ENCODE assay signal across 10 cellular contexts in the genomic region with DNA sequence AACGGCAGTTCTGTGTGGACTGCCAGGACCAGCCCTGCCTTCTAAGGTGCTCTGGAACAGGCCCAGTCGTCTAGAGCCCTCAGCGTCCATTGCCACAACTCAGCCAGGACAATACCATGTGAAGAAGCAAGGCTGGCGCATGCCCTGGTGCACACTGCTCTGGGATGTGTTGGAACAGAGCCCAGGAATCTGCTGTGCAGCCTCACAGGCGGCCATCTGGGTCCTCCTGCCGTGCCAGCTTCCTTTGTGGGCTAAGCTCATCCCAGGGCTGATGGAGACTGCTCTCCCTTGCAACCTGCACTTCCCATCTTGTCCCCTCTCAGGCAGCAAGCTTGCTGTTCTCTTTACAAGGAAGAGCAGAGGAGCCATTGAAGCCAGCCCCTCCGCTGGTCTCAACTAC.
A peak's percentile ranks its signal among the peaks of the same experiment; 100 is the strongest.
DNase-seq lines count a peak whose midpoint lies in the region; ATAC-seq and TF ChIP-seq lines count a peak whose summit lies in the region.
"Had no signal": no experiment of that assay in that cellular context is flagged by ENCODE, and none has a peak within 500 bp of the region (broad histone marks: within the 10 kb centered on the region; RNA-seq: fewer than 3 reads in every experiment).

No MANE protein-coding gene starts in this region.

- no peak for TF ChIP-seq POLR2A in thyroid gland (IDR thresholded peaks at IDR 0.05)

- no peaks in the 10 kb centered on the region for H3K9me3 ChIP-seq in thyroid gland

- no peak for TF ChIP-seq CTCF in thyroid gland (IDR thresholded peaks at IDR 0.05)

- peak; percentile 8 for DNase-seq in NCI-H146 (lab: John Stamatoyannopoulos, UW)
- DNase-seq in NCI-H146 treated with DMSO at 0.1 percent for 48 hours (lab: John Stamatoyannopoulos, UW; ENCODE audit: unreplicated experiment) = no peak
- peak; percentile 61 for DNase-seq in UCSD-AML1 (lab: John Stamatoyannopoulos, UW; ENCODE audit: unreplicated experiment)
- peak; percentile 89 to 92 for DNase-seq in hippocampal formation (lab: John Stamatoyannopoulos, UW)
- peak; percentile 86 to 91 for DNase-seq in thyroid gland
- no peak for DNase-seq in activated CD4-positive, alpha-beta T cell treated with anti-CD3 and anti-CD28 coated beads for 48 hours
- DNase-seq in activated CD4-positive, alpha-beta T cell treated with anti-CD3 and anti-CD28 coated beads, Interleukin-2, amount 50 U/mL, for 1 hour = no peak
- DNase-seq: T1000 had no signal

- H3K27me3 ChIP-seq in thyroid gland = no peaks in the 10 kb centered on the region

- 18 to 23% methylated on average over 7 of the region's 7 CpGs for WGBS in thyroid gland, 2 donors

- H3K27ac ChIP-seq in thyroid gland = no peak overlapping the region
- H3K27ac ChIP-seq: 22Rv1 had no signal

- H3K4me3 ChIP-seq in thyroid gland (replicated peaks in 1 of 3) = no peak overlapping the region

- no peaks in the 10 kb centered on the region for H3K4me1 ChIP-seq in thyroid gland

- H3K36me3 ChIP-seq in thyroid gland = no peaks in the 10 kb centered on the region

- no peak for ATAC-seq in HG02642 (IDR thresholded peaks at IDR 0.05; ENCODE audit: poor library complexity, unreplicated experiment)

- intact Hi-C loops in thyroid gland (cut with DNase I) = no loop called here

Comparison
In these comparisons a context has a peak if more than half of its experiments do, and no peak if none do; other contexts are left out.
1. DNase-seq: peak in NCI-H146 (single experiment), UCSD-AML1 (single experiment), hippocampal formation (2 of 2) and thyroid gland (2 of 2); none in NCI-H146 treated with DMSO at 0.1 percent for 48 hours (single experiment), activated CD4-positive, alpha-beta T cell treated with anti-CD3 and anti-CD28 coated beads for 48 hours (single experiment) and activated CD4-positive, alpha-beta T cell treated with anti-CD3 and anti-CD28 coated beads, Interleukin-2, amount 50 U/mL, for 1 hour (single experiment).